In genomic region chr16:15434425-15435215, GRCh38 we compare ENCODE assay signal across 8 cellular contexts. TPM values are rescaled to one million over a fixed set of nuclear protein-coding genes. Genes with fewer than 3 reads are reported as not detected.
A peak's percentile ranks its signal among the peaks of the same experiment; 100 is the strongest.
DNase-seq lines count a peak whose midpoint lies in the region; ATAC-seq and TF ChIP-seq lines count a peak whose summit lies in the region.

BMERB1 (plus strand) TSS chr16:15434588; CDS start chr16:15434654, 66 bp downstream.

- no peak within 1 kb of the TSS for H3K27ac Mint-ChIP-seq in activated CD4-positive, alpha-beta memory T cell treated with anti-CD3 and anti-CD28 coated beads for 36 hours

- CTCF ChIA-PET in activated CD4-positive, alpha-beta memory T cell treated with anti-CD3 and anti-CD28 coated beads for 36 hours (lab: Charles Lee): interaction anchor here (1.0 to 1.1 kb wide), 2 partner anchors 32 to 205 kb away, joined by 3 read pairs; no protein-coding TSS in a partner anchor

- peak within 1 kb of the TSS; percentile 59 for H3K4me3 ChIP-seq in BE2C (ENCODE audit: low read depth, low read length)
- H3K4me3 ChIP-seq in MG63: peak within 1 kb of the TSS; percentile 78
- H3K4me3 ChIP-seq in coronary artery: peak within 1 kb of the TSS; percentile 84

- H3K36me3 Mint-ChIP-seq in activated CD4-positive, alpha-beta memory T cell treated with anti-CD3 and anti-CD28 coated beads for 36 hours: no peaks in the 10 kb centered on the region

- peaks cover 18% of the 10 kb centered on the region for H3K27me3 Mint-ChIP-seq in activated CD4-positive, alpha-beta memory T cell treated with anti-CD3 and anti-CD28 coated beads for 36 hours

- H3K27me3 ChIP-seq in BE2C: peaks cover 9% of the 10 kb centered on the region
- H3K27me3 ChIP-seq in MG63: no peaks in the 10 kb centered on the region

- H3K4me1 Mint-ChIP-seq in activated CD4-positive, alpha-beta memory T cell treated with anti-CD3 and anti-CD28 coated beads for 36 hours (ENCODE audit: low read depth): peaks cover 16% of the 10 kb centered on the region

- ATAC-seq in HG02852 (IDR thresholded peaks at IDR 0.05; ENCODE audit: unreplicated experiment) (no peak), HG03520 (IDR thresholded peaks at IDR 0.05; ENCODE audit: unreplicated experiment) (no peak)

- H3K9me3 Mint-ChIP-seq in activated CD4-positive, alpha-beta memory T cell treated with anti-CD3 and anti-CD28 coated beads for 36 hours: no peaks in the 10 kb centered on the region

- intact Hi-C loops in activated CD4-positive, alpha-beta memory T cell treated with anti-CD3 and anti-CD28 coated beads for 36 hours (cut with micrococcal nuclease): loop anchor here (5.0 to 10.0 kb wide), 3 partner anchors 73 to 270 kb away; no protein-coding TSS in a partner anchor

- POLR2A ChIA-PET in activated CD4-positive, alpha-beta memory T cell treated with anti-CD3 and anti-CD28 coated beads for 36 hours (lab: Charles Lee): no interaction called here

- no peak for TF ChIP-seq CTCF in BE2C (IDR thresholded peaks at IDR 0.05; ENCODE audit: low read depth, low read length)
- no peak for TF ChIP-seq CTCF in coronary artery (IDR thresholded peaks at IDR 0.05)

- H3K27ac ChIP-seq in coronary artery: peak within 1 kb of the TSS; percentile 78 to 89

- peak within 1 kb of the TSS; percentile 87 for H3K4me3 Mint-ChIP-seq in activated CD4-positive, alpha-beta memory T cell treated with anti-CD3 and anti-CD28 coated beads for 36 hours

- H3K4me1 ChIP-seq in BE2C: no peaks in the 10 kb centered on the region; the same call in 1 of the 2 replicates

- DNase-seq in BE2C: peak; percentile 84
- DNase-seq in MG63: peak; percentile 80
- peak; percentile 78 for DNase-seq in activated CD4-positive, alpha-beta memory T cell treated with anti-CD3 and anti-CD28 coated beads for 36 hours
- peak; percentile 84 for DNase-seq in coronary artery (ENCODE audit: low spot score)
- peak; percentile 66 for DNase-seq in kidney tubule cell (ENCODE audit: low spot score)
- peak; percentile 64 for DNase-seq in stimulated activated CD4-positive, alpha-beta T cell treated with anti-CD3 and anti-CD28 coated beads, Interleukin-12 subunit alpha, Interleukin-12 subunit beta, amount 100 ng/mL, for 4 hours

- H3K9me3 ChIP-seq in BE2C: no peaks in the 10 kb centered on the region
- no peaks in the 10 kb centered on the region for H3K9me3 ChIP-seq in MG63

- no peaks in the 10 kb centered on the region for H3K36me3 ChIP-seq in BE2C
- no peaks in the 10 kb centered on the region for H3K36me3 ChIP-seq in MG63

RNA-seq across cellular contexts. Expression of gene BMERB1, which starts in this region (rescaled TPM):
- polyA plus RNA-seq in BE2C (2012; ENCODE audit: insufficient read depth, insufficient read length, low read depth): 58.2 TPM
- 8.3 and 16.9 TPM in 2 replicates for total RNA-seq in MG63 (2014; rRNA removed; shearing (Covaris generic); ENCODE audit: low replicate concordance)
- 1 to 10 TPM; 7.1 to 7.7 TPM for total RNA-seq in activated CD4-positive, alpha-beta memory T cell treated with anti-CD3 and anti-CD28 coated beads for 36 hours
